23 cellular contexts compared by ENCODE assay signal in the genomic region with DNA sequence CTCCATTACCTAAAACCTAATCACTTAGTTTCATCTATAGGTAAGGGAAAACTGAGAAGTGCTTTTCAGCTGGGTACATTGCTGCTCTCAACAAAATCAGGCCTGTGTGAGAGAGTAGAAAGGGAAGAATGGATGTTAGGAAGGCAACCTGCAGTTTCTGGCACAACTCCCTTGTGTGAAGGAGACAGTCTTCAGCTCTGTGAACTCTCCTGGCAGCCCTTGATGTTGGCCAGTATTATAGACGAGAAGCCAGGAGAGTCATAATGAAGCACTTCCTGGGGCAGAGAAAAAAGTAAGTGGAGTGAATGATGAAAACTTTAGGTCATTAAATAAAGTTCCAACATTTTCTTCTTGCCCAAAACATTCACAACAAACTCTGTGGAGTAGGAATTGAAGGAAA.
A peak's percentile ranks its signal among the peaks of the same experiment; 100 is the strongest.
DNase-seq lines count a peak whose midpoint lies in the region; ATAC-seq, FAIRE-seq and TF ChIP-seq lines count a peak whose summit lies in the region.
"Had no signal": no experiment of that assay in that cellular context is flagged by ENCODE, and none has a peak within 500 bp of the region (broad histone marks: within the 10 kb centered on the region; RNA-seq: fewer than 3 reads in every experiment).

No MANE protein-coding gene starts in this region.

- no peak for FAIRE-seq in endothelial cell of umbilical vein (lab: Jason Lieb, UNC)

- no peak for TF ChIP-seq CTCF in endothelial cell of umbilical vein (IDR thresholded peaks at IDR 0.05; ENCODE audit: extremely low read depth in 1 of 2, insufficient read depth in 1 of 2, low read depth in 1 of 2, low read length in 2 of 2)

- H3K36me3 ChIP-seq in GM23248 (ENCODE audit: low read depth) (no peaks in the 10 kb centered on the region), adipocyte (ENCODE audit: control insufficient read depth, insufficient read depth, low read length, severe bottlenecking) (no peaks in the 10 kb centered on the region), endothelial cell of umbilical vein (ENCODE audit: control insufficient read depth in 2 of 2, extremely low read depth in 1 of 2, insufficient read depth in 2 of 2, low read length in 2 of 2) (no peaks in the 10 kb centered on the region)
- H3K36me3 ChIP-seq: heart left ventricle had no signal

- BruUV-seq in endothelial cell of umbilical vein (replicated peaks; lab: Mats Ljungman, UMichigan), result no TSS peak

- H3K27me3 ChIP-seq in GM23248 (replicated peaks; ENCODE audit: insufficient read depth), result no peaks in the 10 kb centered on the region
- no peaks in the 10 kb centered on the region for H3K27me3 ChIP-seq in adipocyte (replicated peaks; ENCODE audit: control insufficient read depth, insufficient read depth, low read length)
- no peaks in the 10 kb centered on the region for H3K27me3 ChIP-seq in endothelial cell of umbilical vein (ENCODE audit: control insufficient read depth in 2 of 2, insufficient read depth in 2 of 2, low read length in 2 of 2)
- H3K27me3 ChIP-seq: BLaER1, heart left ventricle had no signal

- no peaks in the 10 kb centered on the region for H4K20me1 ChIP-seq in GM23248 (ENCODE audit: insufficient read depth)
- no peaks in the 10 kb centered on the region for H4K20me1 ChIP-seq in endothelial cell of umbilical vein (replicated peaks; ENCODE audit: control insufficient read depth, extremely low read depth, insufficient read depth, low read length)
- H4K20me1 ChIP-seq: BLaER1 had no signal

- H3K9me3 ChIP-seq in GM23248 (ENCODE audit: low read depth) (no peaks in the 10 kb centered on the region), adipocyte (ENCODE audit: control insufficient read depth, low read length) (peaks cover 8% of the 10 kb centered on the region), endothelial cell of umbilical vein (replicated peaks; ENCODE audit: control insufficient read depth, insufficient read depth, low read length) (no peaks in the 10 kb centered on the region)

- H3K9me1 ChIP-seq in endothelial cell of umbilical vein (replicated peaks; ENCODE audit: control insufficient read depth, extremely low read depth, insufficient read depth, low read length), result no peaks in the 10 kb centered on the region

- in situ Hi-C loops in GM23248 (cut with MboI), result no loop called here

- no peak overlapping the region for H2AFZ ChIP-seq in GM23248
- no peak overlapping the region for H2AFZ ChIP-seq in endothelial cell of umbilical vein (ENCODE audit: low read depth, low read length)

- H3K4me1 ChIP-seq in GM23248 (ENCODE audit: insufficient read depth) (peaks cover 20% of the 10 kb centered on the region), adipocyte (ENCODE audit: control insufficient read depth, insufficient read depth, low read length) (peaks cover 22% of the 10 kb centered on the region), endothelial cell of umbilical vein (ENCODE audit: control insufficient read depth, extremely low read depth, insufficient read depth, low read length) (peaks cover 21% of the 10 kb centered on the region)
- H3K4me1 ChIP-seq: Caco-2 had no signal

- CTCF ChIA-PET in endothelial cell of umbilical vein (lab: Charles Lee), result interaction anchor here (1.0 to 1.2 kb wide), 2 partner anchors 51 to 132 kb away, joined by 3 to 6 read pairs; no protein-coding TSS in a partner anchor

- H3K9me2 ChIP-seq in GM23248 (ENCODE audit: insufficient read depth), result no peaks in the 10 kb centered on the region

- H3F3A ChIP-seq in GM23248 (ENCODE audit: insufficient read depth), result peaks cover 27% of the 10 kb centered on the region

- H3K27ac ChIP-seq in GM23248 (peak overlapping the region; percentile 40), endothelial cell of umbilical vein (ENCODE audit: insufficient read depth, low read depth, low read length) (peak overlapping the region; percentile 51)
- H3K27ac ChIP-seq: BLaER1, heart left ventricle, VCaP had no signal

- no peak overlapping the region for H3K9ac ChIP-seq in GM23248
- peak overlapping the region; percentile 53 for H3K9ac ChIP-seq in adipocyte (ENCODE audit: low read length)
- no peak overlapping the region for H3K9ac ChIP-seq in endothelial cell of umbilical vein (replicated peaks; ENCODE audit: extremely low read depth, insufficient read depth, low read length)
- H3K9ac ChIP-seq: BLaER1 had no signal

- POLR2A ChIA-PET in endothelial cell of umbilical vein (lab: Charles Lee), result no interaction called here

- H3K79me2 ChIP-seq in GM23248 (ENCODE audit: insufficient read depth) (no peaks in the 10 kb centered on the region), endothelial cell of umbilical vein (ENCODE audit: control insufficient read depth, insufficient read depth, low read length) (no peaks in the 10 kb centered on the region)

- 0 to 12% methylated on average over 1 of the region's 1 CpG for WGBS in GM23248 (ENCODE audit: low coverage in 1 of 2, low lambda C conversion rate in 2 of 2, missing lambda C conversion rate in 2 of 2), 2 experiments

- intact Hi-C loops in endothelial cell of umbilical vein (cut with micrococcal nuclease), result no loop called here

- dilution Hi-C loops in endothelial cell of umbilical vein (cut with MboI; ENCODE audit: extremely low pct_ligation_motif_present, low sequenced_read_pairs), result no loop called here

- ATAC-seq in HG03442 (IDR thresholded peaks at IDR 0.05; ENCODE audit: unreplicated experiment), result no peak
- ATAC-seq: activated naive CD8-positive, alpha-beta T cell treated with anti-CD3 and anti-CD28 coated beads, Interleukin-2, amount 50 U/mL, for 24 hours; right cardiac atrium had no signal

- no peak for TF ChIP-seq POLR2A in endothelial cell of umbilical vein (IDR thresholded peaks at IDR 0.05; ENCODE audit: low read depth, low read length)

- H3K4me2 ChIP-seq in GM23248 (ENCODE audit: unreplicated experiment) (peak overlapping the region; percentile 49), endothelial cell of umbilical vein (ENCODE audit: insufficient read depth, low read length) (peak overlapping the region; percentile 39)
- H3K4me2 ChIP-seq: BLaER1 had no signal

- H3K4me3 ChIP-seq in GM23248 (no peak overlapping the region), adipocyte (ENCODE audit: low read length) (no peak overlapping the region), endothelial cell of umbilical vein (replicated peaks in 1 of 3; ENCODE audit: insufficient read depth in 1 of 3, low read depth in 1 of 3, low read length in 3 of 3) (no peak overlapping the region)
- H3K4me3 ChIP-seq: BLaER1, heart left ventricle had no signal

- peak; percentile 37 for DNase-seq in GM23248
- peak; percentile 9 for DNase-seq in adipocyte (ENCODE audit: low read depth)
- DNase-seq in endothelial cell of umbilical vein (ENCODE audit: low read depth, low spot score), result peak; percentile 6
- DNase-seq in pons (ENCODE audit: low spot score), result peak; percentile 24
- no peak for DNase-seq in D341Med (ENCODE audit: low spot score)
- no peak for DNase-seq in NCI-H510A treated with DMSO at 0.1 percent for 48 hours (lab: John Stamatoyannopoulos, UW)
- no peak for DNase-seq in LoVo (ENCODE audit: low spot score)
- DNase-seq: activated CD4-positive, alpha-beta T cell treated with anti-CD3 and anti-CD28 coated beads, Interleukin-2, amount 50 U/mL, for 1 hour; activated CD8-positive, alpha-beta memory T cell treated with anti-CD3 and anti-CD28 coated beads, Interleukin-2, amount 50 U/mL, for 4 hours; activated naive CD8-positive, alpha-beta T cell treated with anti-CD3 and anti-CD28 coated beads, Interleukin-2, amount 50 U/mL, for 24 hours; Caco-2; central memory CD4-positive, alpha-beta T cell; effector CD4-positive, alpha-beta T cell; heart left ventricle; MV-4-11; NCI-H1694; NCI-H748 treated with DMSO at 0.1 percent for 48 hours; occipital lobe; right cardiac atrium; stimulated activated CD4-positive, alpha-beta T cell treated with anti-CD3 and anti-CD28 coated beads, Interleukin-15, amount 100 ng/mL, for 24 hours had no signal

TF ChIP-seq in endothelial cell of umbilical vein, 7 proteins besides CTCF, POLR2A, EP300 and RAD21:
- TF ChIP-seq GATA2 (IDR thresholded peaks at IDR 0.05; ENCODE audit: insufficient read depth, insufficient read length, low read depth, low read length) (no peak), JUN (IDR thresholded peaks at IDR 0.05; ENCODE audit: borderline replicate concordance, insufficient read depth, insufficient read length, low read depth) (no peak)

Comparison
In these comparisons a context has a peak if more than half of its experiments do, and no peak if none do; other contexts are left out.
1. DNase-seq: peak in GM23248 (single experiment), adipocyte (single experiment), endothelial cell of umbilical vein (single experiment) and pons (single experiment); none in D341Med (single experiment), NCI-H510A treated with DMSO at 0.1 percent for 48 hours (single experiment) and LoVo (single experiment).